ENCODE assay signal across 8 cellular contexts in genomic region chr17:45222273-45222993, GRCh38.
DNase-seq lines count a peak whose midpoint lies in the region; ATAC-seq lines count a peak whose summit lies in the region.

No MANE protein-coding gene starts in this region.

- H3K9ac ChIP-seq in iPS-20b (ENCODE audit: low read depth, low read length), result no peak overlapping the region

- no peaks in the 10 kb centered on the region for H3K9me3 ChIP-seq in iPS-20b (ENCODE audit: insufficient read depth, low read depth, low read length)

- peak overlapping the region; percentile 99 for H3K27ac Mint-ChIP-seq in activated naive CD4-positive, alpha-beta T cell treated with anti-CD3 and anti-CD28 coated beads, Interleukin-2, amount 10 ng/mL, durations not matched to agents 7 days and 5 days
- peak overlapping the region; percentile 100 for H3K27ac Mint-ChIP-seq in stimulated activated effector memory CD8-positive, alpha-beta T cell treated with anti-CD3 and anti-CD28 coated beads, Interleukin-12 subunit alpha, Interleukin-12 subunit beta, amount 100 ng/mL, for 72 hours

- H3K36me3 ChIP-seq in ACC112 (ENCODE audit: insufficient read depth, low read length), result no peaks in the 10 kb centered on the region
- H3K36me3 ChIP-seq in iPS-20b (ENCODE audit: insufficient read depth, low read depth, low read length), result no peaks in the 10 kb centered on the region

- CTCF ChIA-PET in activated naive CD4-positive, alpha-beta T cell treated with anti-CD3 and anti-CD28 coated beads, Interleukin-2, amount 10 ng/mL, durations not matched to agents 7 days and 5 days (lab: Charles Lee), result interaction anchor here (0.6 to 7.2 kb wide), 6 partner anchors 10 to 164 kb away, joined by 3 to 276 read pairs (median 4); partner anchors contain the start of gene ACBD4

- peak; percentile 5 for ATAC-seq in stimulated activated effector memory CD8-positive, alpha-beta T cell treated with anti-CD3 and anti-CD28 coated beads, Interleukin-12 subunit alpha, Interleukin-12 subunit beta, amount 100 ng/mL, for 72 hours
- no peak for ATAC-seq in GM21619 (IDR thresholded peaks at IDR 0.05; ENCODE audit: unreplicated experiment)

- in situ Hi-C loops in ACHN (cut with HindIII; ENCODE audit: low pct_ligation_motif_present, low pct_unique_long_range_greater_than_20kb, low sequenced_read_pairs), result no loop called here

- H3K4me3 ChIP-seq in ACC112 (ENCODE audit: low read depth, low read length) (peak overlapping the region; percentile 78), iPS-20b (ENCODE audit: low read length) (peak overlapping the region; percentile 69)

- DNase-seq in HuH-7.5 (ENCODE audit: low spot score) (peak; percentile 11), foreskin melanocyte (no peak), ACHN (no peak)
- DNase-seq in activated naive CD4-positive, alpha-beta T cell treated with anti-CD3 and anti-CD28 coated beads, Interleukin-2, amount 10 ng/mL, durations not matched to agents 7 days and 5 days, result peak; percentile 75
- peak in 1 of 2 donors; percentile 77 for DNase-seq in stimulated activated effector memory CD8-positive, alpha-beta T cell treated with anti-CD3 and anti-CD28 coated beads, Interleukin-12 subunit alpha, Interleukin-12 subunit beta, amount 100 ng/mL, for 72 hours (ENCODE audit: low spot score in 2 of 2)

- peak overlapping the region; percentile 69 for H2AFZ ChIP-seq in ACC112 (ENCODE audit: low read length, unreplicated experiment)

- H3K79me2 ChIP-seq in ACC112 (ENCODE audit: control insufficient read depth, insufficient read depth, low read length, unreplicated experiment), result no peaks in the 10 kb centered on the region

- H3K4me3 Mint-ChIP-seq in activated naive CD4-positive, alpha-beta T cell treated with anti-CD3 and anti-CD28 coated beads, Interleukin-2, amount 10 ng/mL, durations not matched to agents 7 days and 5 days, result peak overlapping the region; percentile 100
- peak overlapping the region; percentile 91 for H3K4me3 Mint-ChIP-seq in stimulated activated effector memory CD8-positive, alpha-beta T cell treated with anti-CD3 and anti-CD28 coated beads, Interleukin-12 subunit alpha, Interleukin-12 subunit beta, amount 100 ng/mL, for 72 hours

- H3K4me1 ChIP-seq in ACC112 (ENCODE audit: control insufficient read depth, insufficient read depth, low read length, unreplicated experiment), result peaks cover 30% of the 10 kb centered on the region
- no peaks in the 10 kb centered on the region for H3K4me1 ChIP-seq in iPS-20b (ENCODE audit: insufficient read depth, low read length)

- peaks cover 6% of the 10 kb centered on the region; the same call in 1 of the 2 replicates for H3K27me3 ChIP-seq in ACC112 (ENCODE audit: insufficient read depth, low read length)
- H3K27me3 ChIP-seq in iPS-20b (ENCODE audit: insufficient read depth, low read length), result peaks cover 61% of the 10 kb centered on the region

- no peaks in the 10 kb centered on the region for H3K9me3 Mint-ChIP-seq in activated naive CD4-positive, alpha-beta T cell treated with anti-CD3 and anti-CD28 coated beads, Interleukin-2, amount 10 ng/mL, durations not matched to agents 7 days and 5 days
- no peaks in the 10 kb centered on the region for H3K9me3 Mint-ChIP-seq in stimulated activated effector memory CD8-positive, alpha-beta T cell treated with anti-CD3 and anti-CD28 coated beads, Interleukin-12 subunit alpha, Interleukin-12 subunit beta, amount 100 ng/mL, for 72 hours

- peaks cover 51% of the 10 kb centered on the region for H3K4me1 Mint-ChIP-seq in activated naive CD4-positive, alpha-beta T cell treated with anti-CD3 and anti-CD28 coated beads, Interleukin-2, amount 10 ng/mL, durations not matched to agents 7 days and 5 days
- peaks cover 62% of the 10 kb centered on the region for H3K4me1 Mint-ChIP-seq in stimulated activated effector memory CD8-positive, alpha-beta T cell treated with anti-CD3 and anti-CD28 coated beads, Interleukin-12 subunit alpha, Interleukin-12 subunit beta, amount 100 ng/mL, for 72 hours

- H3K27ac ChIP-seq in ACC112 (ENCODE audit: low read depth, low read length), result no peak overlapping the region
- no peak overlapping the region for H3K27ac ChIP-seq in iPS-20b (ENCODE audit: low read length)

- no peaks in the 10 kb centered on the region for H3K27me3 Mint-ChIP-seq in activated naive CD4-positive, alpha-beta T cell treated with anti-CD3 and anti-CD28 coated beads, Interleukin-2, amount 10 ng/mL, durations not matched to agents 7 days and 5 days

- peaks cover 56% of the 10 kb centered on the region for H3K36me3 Mint-ChIP-seq in activated naive CD4-positive, alpha-beta T cell treated with anti-CD3 and anti-CD28 coated beads, Interleukin-2, amount 10 ng/mL, durations not matched to agents 7 days and 5 days
- H3K36me3 Mint-ChIP-seq in stimulated activated effector memory CD8-positive, alpha-beta T cell treated with anti-CD3 and anti-CD28 coated beads, Interleukin-12 subunit alpha, Interleukin-12 subunit beta, amount 100 ng/mL, for 72 hours, result peaks cover 86% of the 10 kb centered on the region

Comparison
In these comparisons a context has a peak if more than half of its experiments do, and no peak if none do; other contexts are left out.
1. DNase-seq: peak in HuH-7.5 (single experiment) and activated naive CD4-positive, alpha-beta T cell treated with anti-CD3 and anti-CD28 coated beads, Interleukin-2, amount 10 ng/mL, durations not matched to agents 7 days and 5 days (single experiment); none in foreskin melanocyte (single experiment) and ACHN (single experiment).